In genomic region chr7:139699640-139700504, GRCh38 we compare ENCODE assay signal across 1 cellular context.
TF ChIP-seq lines count a peak whose summit lies in the region.

No MANE protein-coding gene starts in this region.

TF ChIP-seq in SK-N-SH, 30 proteins besides CTCF, POLR2A, EP300 and RAD21 (continued from another document):
- TF ChIP-seq MEF2A (IDR thresholded peaks at IDR 0.05; ENCODE audit: borderline replicate concordance, low read depth) = no peak
TF ChIP-seq in SK-N-SH: peak in this region for 0.
